ENCODE assay signal across 9 cellular contexts in genomic region chr5:151068189-151068570, GRCh38. TPM values are rescaled to one million over a fixed set of nuclear protein-coding genes. Genes with fewer than 3 reads are reported as not detected.
DNase-seq lines count a peak whose midpoint lies in the region; ATAC-seq lines count a peak whose summit lies in the region.
"Had no signal": no experiment of that assay in that cellular context is flagged by ENCODE, and none has a peak within 500 bp of the region (broad histone marks: within the 10 kb centered on the region; RNA-seq: fewer than 3 reads in every experiment).

No MANE protein-coding gene starts in this region.

- H3K4me3 ChIP-seq in duodenal mucosa (ENCODE audit: low read depth in 1 of 2, low read length in 2 of 2) = no peak overlapping the region

- no peak for DNase-seq in activated CD8-positive, alpha-beta memory T cell treated with anti-CD3 and anti-CD28 coated beads, Interleukin-2, amount 10 ng/mL, durations not matched to agents 7 days and 5 days
- no peak for DNase-seq in activated CD8-positive, alpha-beta memory T cell treated with anti-CD3 and anti-CD28 coated beads, Interleukin-2, amount 50 U/mL, for 48 hours
- DNase-seq in NCI-H2171 (lab: John Stamatoyannopoulos, UW) (no peak), SIG-M5 treated with dmso at 0.1 percent for 504 hours (lab: John Stamatoyannopoulos, UW; ENCODE audit: unreplicated experiment) (no peak), SK-N-DZ (ENCODE audit: low spot score) (no peak)
- DNase-seq: ACHN had no signal

- no peak overlapping the region for H3K9ac ChIP-seq in duodenal mucosa (ENCODE audit: low read depth in 1 of 2, low read length in 2 of 2)

- ATAC-seq in activated CD8-positive, alpha-beta memory T cell treated with anti-CD3 and anti-CD28 coated beads, Interleukin-2, amount 10 ng/mL, durations not matched to agents 7 days and 5 days = no peak
- peak; percentile 10 for ATAC-seq in HG03342 (IDR thresholded peaks at IDR 0.05; ENCODE audit: unreplicated experiment)
- peak; percentile 21 for ATAC-seq in stimulated activated memory B cell treated with anti-CD40 and anti-IgM and Interleukin-4, amounts not matched to agents 10 μg/mL and 1 μg/mL and 100 μg/mL, for 72 hours

- H3K36me3 ChIP-seq in duodenal mucosa (ENCODE audit: control insufficient read depth in 1 of 2, insufficient read depth in 2 of 2, low read length in 2 of 2) = peaks cover 8 to 53% of the 10 kb centered on the region in 2 donors

- H3K27ac Mint-ChIP-seq in activated CD8-positive, alpha-beta memory T cell treated with anti-CD3 and anti-CD28 coated beads, Interleukin-2, amount 10 ng/mL, durations not matched to agents 7 days and 5 days = peak overlapping the region; percentile 67
- H3K27ac Mint-ChIP-seq in stimulated activated memory B cell treated with anti-CD40 and anti-IgM and Interleukin-4, amounts not matched to agents 10 μg/mL and 1 μg/mL and 100 μg/mL, for 72 hours = peak overlapping the region; percentile 88

- no peaks in the 10 kb centered on the region for H3K9me3 ChIP-seq in duodenal mucosa (ENCODE audit: control insufficient read depth in 1 of 2, low read length in 2 of 2)

- no peaks in the 10 kb centered on the region for H3K27me3 Mint-ChIP-seq in activated CD8-positive, alpha-beta memory T cell treated with anti-CD3 and anti-CD28 coated beads, Interleukin-2, amount 10 ng/mL, durations not matched to agents 7 days and 5 days
- no peaks in the 10 kb centered on the region for H3K27me3 Mint-ChIP-seq in stimulated activated memory B cell treated with anti-CD40 and anti-IgM and Interleukin-4, amounts not matched to agents 10 μg/mL and 1 μg/mL and 100 μg/mL, for 72 hours

- peaks cover 35% of the 10 kb centered on the region for H3K36me3 Mint-ChIP-seq in activated CD8-positive, alpha-beta memory T cell treated with anti-CD3 and anti-CD28 coated beads, Interleukin-2, amount 10 ng/mL, durations not matched to agents 7 days and 5 days
- peaks cover 76% of the 10 kb centered on the region for H3K36me3 Mint-ChIP-seq in stimulated activated memory B cell treated with anti-CD40 and anti-IgM and Interleukin-4, amounts not matched to agents 10 μg/mL and 1 μg/mL and 100 μg/mL, for 72 hours

- CTCF ChIA-PET in activated CD8-positive, alpha-beta memory T cell treated with anti-CD3 and anti-CD28 coated beads, Interleukin-2, amount 10 ng/mL, durations not matched to agents 7 days and 5 days (lab: Charles Lee) = interaction anchor here (1.1 to 2.5 kb wide), 5 partner anchors 11 to 47 kb away, joined by 3 to 11 read pairs (median 4); partner anchors contain the start of gene TNIP1

- peak overlapping the region; percentile 32 for H3K27ac ChIP-seq in duodenal mucosa (ENCODE audit: low read depth, low read length)

- H3K4me1 Mint-ChIP-seq in activated CD8-positive, alpha-beta memory T cell treated with anti-CD3 and anti-CD28 coated beads, Interleukin-2, amount 10 ng/mL, durations not matched to agents 7 days and 5 days = peaks cover 64% of the 10 kb centered on the region
- H3K4me1 Mint-ChIP-seq in stimulated activated memory B cell treated with anti-CD40 and anti-IgM and Interleukin-4, amounts not matched to agents 10 μg/mL and 1 μg/mL and 100 μg/mL, for 72 hours = peaks cover 100% of the 10 kb centered on the region

- no peaks in the 10 kb centered on the region for H3K9me3 Mint-ChIP-seq in activated CD8-positive, alpha-beta memory T cell treated with anti-CD3 and anti-CD28 coated beads, Interleukin-2, amount 10 ng/mL, durations not matched to agents 7 days and 5 days (ENCODE audit: low read depth)
- H3K9me3 Mint-ChIP-seq in stimulated activated memory B cell treated with anti-CD40 and anti-IgM and Interleukin-4, amounts not matched to agents 10 μg/mL and 1 μg/mL and 100 μg/mL, for 72 hours = no peaks in the 10 kb centered on the region

- no peaks in the 10 kb centered on the region for H3K27me3 ChIP-seq in duodenal mucosa (ENCODE audit: control insufficient read depth in 1 of 2, insufficient read depth in 2 of 2, low read length in 2 of 2)

- H3K4me1 ChIP-seq in duodenal mucosa (ENCODE audit: control insufficient read depth in 1 of 2, insufficient read depth in 2 of 2, low read length in 2 of 2) = peaks cover 62 to 71% of the 10 kb centered on the region in 2 donors

- no peak overlapping the region for H3K4me3 Mint-ChIP-seq in activated CD8-positive, alpha-beta memory T cell treated with anti-CD3 and anti-CD28 coated beads, Interleukin-2, amount 10 ng/mL, durations not matched to agents 7 days and 5 days
- H3K4me3 Mint-ChIP-seq in stimulated activated memory B cell treated with anti-CD40 and anti-IgM and Interleukin-4, amounts not matched to agents 10 μg/mL and 1 μg/mL and 100 μg/mL, for 72 hours = peak overlapping the region; percentile 75

RNA-seq across cellular contexts. Expression of gene TNIP1, which starts 12.7 kb away (rescaled TPM):
- 100 to 1,000 TPM; 136 to 201 TPM for total RNA-seq in activated CD8-positive, alpha-beta memory T cell treated with anti-CD3 and anti-CD28 coated beads, Interleukin-2, amount 10 ng/mL, durations not matched to agents 7 days and 5 days
- polyA plus RNA-seq in SK-N-DZ (2014; cell fraction: cytosol; rRNA removed) = 28.2 and 39.3 TPM in 2 replicates
- polyA plus RNA-seq in SK-N-DZ (2014; cell fraction: nucleus; rRNA removed) = 16.4 and 27.8 TPM in 2 replicates

RNA-seq across cellular contexts. Expression of gene GPX3, which starts 47.8 kb away (rescaled TPM):
- total RNA-seq in activated CD8-positive, alpha-beta memory T cell treated with anti-CD3 and anti-CD28 coated beads, Interleukin-2, amount 10 ng/mL, durations not matched to agents 7 days and 5 days = not detected
- 18.0 and 24.9 TPM in 2 replicates for polyA plus RNA-seq in SK-N-DZ (2014; cell fraction: cytosol; rRNA removed)
- 6.9 and 9.1 TPM in 2 replicates for polyA plus RNA-seq in SK-N-DZ (2014; cell fraction: nucleus; rRNA removed)
